In the genomic region with DNA sequence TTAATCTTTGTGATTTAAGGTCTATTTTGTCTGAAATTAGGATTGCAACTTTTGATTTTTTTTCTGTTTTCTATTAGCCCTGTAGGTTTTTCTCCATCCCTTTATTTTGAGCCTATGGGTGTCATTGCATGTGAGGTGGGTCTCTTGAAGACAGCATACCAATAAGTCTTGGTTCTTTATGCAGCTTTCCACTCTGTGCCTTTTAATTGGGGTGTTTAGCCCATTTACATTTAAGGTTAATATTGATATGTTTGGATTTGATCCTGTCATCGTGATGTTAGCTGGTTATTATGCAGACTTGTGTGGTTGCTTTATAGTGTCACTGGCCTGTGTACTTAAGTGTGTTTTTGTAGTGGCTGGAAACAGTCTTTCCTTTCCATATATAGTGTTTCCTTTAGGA, we compare ENCODE assay signal across 23 cellular contexts. TPM values are rescaled to one million over a fixed set of nuclear protein-coding genes. Genes with fewer than 3 reads are reported as not detected.
DNase-seq lines count a peak whose midpoint lies in the region; ATAC-seq, FAIRE-seq and TF ChIP-seq lines count a peak whose summit lies in the region.
"Had no signal": no experiment of that assay in that cellular context is flagged by ENCODE, and none has a peak within 500 bp of the region (broad histone marks: within the 10 kb centered on the region; RNA-seq: fewer than 3 reads in every experiment).

No MANE protein-coding gene starts in this region.

- CTCF ChIA-PET in A549 (lab: Yijun Ruan, JAX), result interaction anchor here (0.9 to 2.4 kb wide), 4 partner anchors 52 to 266 kb away, joined by 3 to 19 read pairs (median 4); no protein-coding TSS in a partner anchor
- CTCF ChIA-PET in HCT116 (lab: Charles Lee), result interaction anchor here (1.0 to 1.4 kb wide), 2 partner anchors 265 to 267 kb away, joined by 4 to 5 read pairs; no protein-coding TSS in a partner anchor
- CTCF ChIA-PET in GM10248 (lab: Yijun Ruan, JAX), result interaction anchor here (1.2 to 1.5 kb wide), 3 partner anchors 15 to 55 kb away, joined by 3 to 4 read pairs (median 4); no protein-coding TSS in a partner anchor

- no peaks in the 10 kb centered on the region; the same call in 1 of the 2 replicates for H4K20me1 ChIP-seq in HCT116 (ENCODE audit: insufficient read depth)

- RAD21 ChIA-PET in HCT116 (lab: Charles Lee; ENCODE audit: low non-redundant PET in 1 of 2, low total read pairs in 2 of 2, uncharacterized antibody in 2 of 2, unreplicated experiment in 2 of 2), result no interaction called here

- TF ChIP-seq RAD21 in A549 (conservative IDR thresholded peaks at IDR 0.05 in 1 of 2, IDR thresholded peaks at IDR 0.05 in 1 of 2) (no peak), HCT116 (IDR thresholded peaks at IDR 0.05; ENCODE audit: low read depth) (no peak)

- no peak overlapping the region for H4K8ac ChIP-seq in mesendoderm (ENCODE audit: low read depth, low read length)

- H3K4me1 ChIP-seq in A549, result peaks cover 57% of the 10 kb centered on the region
- peaks cover 36 to 57% of the 10 kb centered on the region in 2 experiments for H3K4me1 ChIP-seq in HCT116 (ENCODE audit: control insufficient read depth in 1 of 2, insufficient read depth in 2 of 2, low read length in 2 of 2)
- H3K4me1 ChIP-seq in sigmoid colon, result peaks cover 0 to 72% (median 45%) of the 10 kb centered on the region in 4 donors
- no peaks in the 10 kb centered on the region for H3K4me1 ChIP-seq in mesendoderm (ENCODE audit: control insufficient read depth, low read depth, low read length)

- H3K27me3 ChIP-seq in HCT116 (ENCODE audit: insufficient read depth, low read length) (no peaks in the 10 kb centered on the region), sigmoid colon (no peaks in the 10 kb centered on the region), mesendoderm (ENCODE audit: insufficient read depth, low read length, poor library complexity) (no peaks in the 10 kb centered on the region)

- H3K79me1 ChIP-seq in mesendoderm (ENCODE audit: low read length), result peaks cover 15% of the 10 kb centered on the region

- H3K4me3 ChIP-seq in A549 (no peak overlapping the region), HCT116 (replicated peaks in 1 of 2; ENCODE audit: low read depth in 1 of 2, low read length in 2 of 2) (no peak overlapping the region), sigmoid colon (no peak overlapping the region), mesendoderm (ENCODE audit: low read length) (no peak overlapping the region), lower leg skin (ENCODE audit: low read depth, poor library complexity, severe bottlenecking) (no peak overlapping the region)
- H3K4me3 ChIP-seq: GM23248 had no signal

- TF ChIP-seq POLR2A in A549 (IDR thresholded peaks at IDR 0.05; ENCODE audit: low read length) (no peak), HCT116 (IDR thresholded peaks at IDR 0.05; ENCODE audit: borderline replicate concordance, extremely low read depth, insufficient read depth, insufficient read length) (no peak), sigmoid colon (IDR thresholded peaks at IDR 0.05) (no peak), lower leg skin (IDR thresholded peaks at IDR 0.05) (no peak)

- no peak overlapping the region for H2BK120ac ChIP-seq in mesendoderm (ENCODE audit: low read depth, low read length)

- FAIRE-seq in A549 (lab: Jason Lieb, UNC), result peak; percentile 36
- FAIRE-seq: GM12891, GM18507, H1 had no signal

- ATAC-seq in A549 (no peak), HCT116 (no peak)

- H3K4ac ChIP-seq in mesendoderm (ENCODE audit: low read depth, low read length), result no peak overlapping the region

- H3K4me2 ChIP-seq in A549, result peak overlapping the region; percentile 49
- H3K4me2 ChIP-seq in HCT116 (ENCODE audit: low read length), result peak overlapping the region; percentile 33; the same call in 1 of the 2 replicates
- no peak overlapping the region for H3K4me2 ChIP-seq in mesendoderm (ENCODE audit: low read length)

- no peak overlapping the region for H2BK15ac ChIP-seq in mesendoderm (replicated peaks; ENCODE audit: low read depth)

- TF ChIP-seq CTCF in A549 (IDR thresholded peaks at IDR 0.05), result no peak
- TF ChIP-seq CTCF in HCT116 (IDR thresholded peaks at IDR 0.05 in 2 of 3, conservative IDR thresholded peaks at IDR 0.05 in 1 of 3; ENCODE audit: borderline replicate concordance in 1 of 3, insufficient read depth in 1 of 3, low read depth in 2 of 3, low read length in 2 of 3), result no peak
- no peak for TF ChIP-seq CTCF in sigmoid colon (IDR thresholded peaks at IDR 0.05)
- no peak for TF ChIP-seq CTCF in lower leg skin (IDR thresholded peaks at IDR 0.05)
- TF ChIP-seq CTCF in GM10248 (IDR thresholded peaks at IDR 0.05; ENCODE audit: control extremely low read depth, extremely low read depth, low read depth, missing control alignments), result no peak

- intact Hi-C loops in HCT116 (cut with micrococcal nuclease), result no loop called here
- intact Hi-C loops in sigmoid colon (cut with DNase I), result no loop called here
- intact Hi-C loops in lower leg skin (cut with DNase I; ENCODE audit: low total_unique reads), result no loop called here

- 0 out of 2 replicates have a peak, but pooled peaks cover 2% of the 10 kb centered on the region for H3K9me2 ChIP-seq in HCT116 (ENCODE audit: insufficient read depth)

- no peak overlapping the region for H3K18ac ChIP-seq in mesendoderm (ENCODE audit: low read length)

- WGBS in A549 (ENCODE audit: missing lambda C conversion rate), result 83% methylated on average over 1 of the region's 1 CpG
- WGBS in sigmoid colon, 2 donors, result 89% methylated on average over 1 of the region's 1 CpG
- no CpG with 5 or more reads among the region's 1 CpG for WGBS in mesendoderm (ENCODE audit: extremely low coverage, insufficient coverage, low lambda C conversion rate)
- WGBS in lower leg skin, 2 donors, result 75 to 89% methylated on average over 1 of the region's 1 CpG

- H2BK5ac ChIP-seq in mesendoderm (ENCODE audit: low read length), result no peak overlapping the region

- POLR2A ChIA-PET in A549 (lab: Yijun Ruan, JAX), result no interaction called here
- POLR2A ChIA-PET in HCT116 (lab: Charles Lee), result no interaction called here
- POLR2A ChIA-PET in GM10248 (lab: Yijun Ruan, JAX), result no interaction called here

- H3K23ac ChIP-seq in mesendoderm (ENCODE audit: low read length), result no peak overlapping the region

- no peak overlapping the region for H3K56ac ChIP-seq in mesendoderm (ENCODE audit: low read length)

- no peak overlapping the region for H4K5ac ChIP-seq in mesendoderm (ENCODE audit: low read length)

- no peak overlapping the region for H2AK5ac ChIP-seq in mesendoderm (ENCODE audit: low read length)

- no peak overlapping the region for H2AFZ ChIP-seq in HCT116 (ENCODE audit: low read depth, low read length, poor library complexity, severe bottlenecking)
- H2AFZ ChIP-seq: GM23248 had no signal

- no peak for DNase-seq in A549 (ENCODE audit: low read depth in 1 of 2, low spot score in 1 of 2)
- no peak for DNase-seq in HCT116 (ENCODE audit: low read depth, low spot score)
- peak; percentile 16 for DNase-seq in dermis blood vessel endothelial cell
- no peak for DNase-seq in sigmoid colon
- no peak for DNase-seq in mesendoderm
- no peak for DNase-seq in lower leg skin (ENCODE audit: low spot score in 2 of 2)
- DNase-seq in GM10248 (ENCODE audit: extremely low spot score), result no peak
- no peak for DNase-seq in NCI-H2081 treated with DMSO at 0.1 percent for 48 hours (lab: John Stamatoyannopoulos, UW)
- DNase-seq: 8988T; C1 segment of cervical spinal cord; Calu3; CD4-positive, alpha-beta memory T cell; COR-L47; DND-41; EL; GDM1; GM23248; H7; HCEC 1CT; HFFc6 had no signal

- TF ChIP-seq EP300 in A549 (IDR thresholded peaks at IDR 0.05) (no peak), sigmoid colon (IDR thresholded peaks at IDR 0.05) (no peak)

- no TSS peak for BruUV-seq in HCT116 (replicated peaks; lab: Mats Ljungman, UMichigan)

- H3K36me3 ChIP-seq in HCT116 (ENCODE audit: control insufficient read depth in 1 of 2, insufficient read depth in 2 of 2, low read length in 2 of 2) (0 out of 4 replicates have a peak, but pooled peaks cover 0 to 7% of the 10 kb centered on the region in 2 experiments), sigmoid colon (no peaks in the 10 kb centered on the region), mesendoderm (ENCODE audit: control insufficient read depth, insufficient read depth, low read length) (no peaks in the 10 kb centered on the region)

- H3K27ac ChIP-seq in A549, result peak overlapping the region; percentile 63 to 79; a peak in 4 of 6 replicates
- H3K27ac ChIP-seq in HCT116 (ENCODE audit: low read depth, low read length), result no peak overlapping the region
- H3K27ac ChIP-seq in sigmoid colon, result peak overlapping the region; percentile 56 to 73 (median 58)
- H3K27ac ChIP-seq in mesendoderm (ENCODE audit: low read depth, low read length), result no peak overlapping the region
- H3K27ac ChIP-seq: GM23248 had no signal

- H3K9ac ChIP-seq in HCT116 (ENCODE audit: low read length) (no peak overlapping the region), mesendoderm (ENCODE audit: low read length) (no peak overlapping the region)
- H3K9ac ChIP-seq: GM23248 had no signal

- H3K9me3 ChIP-seq in A549, result no peaks in the 10 kb centered on the region
- H3K9me3 ChIP-seq in HCT116 (ENCODE audit: control insufficient read depth in 1 of 2, insufficient read depth in 1 of 2, low read depth in 1 of 2, low read length in 2 of 2), result no peaks in the 10 kb centered on the region
- H3K9me3 ChIP-seq in sigmoid colon, result peaks cover 0 to 3% (median 0%) of the 10 kb centered on the region in 4 donors

- H3K79me2 ChIP-seq in HCT116 (ENCODE audit: insufficient read depth, low read length) (peaks cover 100% of the 10 kb centered on the region), mesendoderm (ENCODE audit: control insufficient read depth, insufficient read depth, low read length) (peaks cover 16% of the 10 kb centered on the region)

TF ChIP-seq in A549, 52 proteins besides CTCF, POLR2A, EP300 and RAD21 (continues in another document):
- TF ChIP-seq KDM1A (IDR thresholded peaks at IDR 0.05; ENCODE audit: low read depth) (no peak), NR3C1 (IDR thresholded peaks at IDR 0.05) (no peak), FOXS1 (CRISPR knock-in tag; IDR thresholded peaks at IDR 0.05) (no peak)

TF ChIP-seq in HCT116, 20 proteins besides CTCF, POLR2A, EP300 and RAD21:
- TF ChIP-seq SIN3A (IDR thresholded peaks at IDR 0.05; ENCODE audit: low read depth) (no peak), EGR1 (IDR thresholded peaks at IDR 0.05; ENCODE audit: low read depth) (no peak), EZH2 (IDR thresholded peaks at IDR 0.05) (no peak)
TF ChIP-seq in HCT116: peak in this region for 0.

RNA-seq across cellular contexts. Expression of gene EHBP1, which starts 17.7 kb away (rescaled TPM):
- 145 and 204 TPM in 2 replicates for polyA plus RNA-seq in A549 (2011; rRNA removed)
- 27.9 and 34.9 TPM in 2 replicates for polyA plus RNA-seq in A549 (2012; cell fraction: cytosol; rRNA removed)
- 23.7 and 39.5 TPM in 2 replicates for polyA plus RNA-seq in A549 (2012; cell fraction: nucleus; rRNA removed)
- 62.4 to 76.9 TPM (median 65.7 TPM) in 3 replicates for polyA plus RNA-seq in A549 (2017; fragmentation: RNase III; extraction: RNeasy Plus Mini Kit Qiagen cat#74134 plus additional on column Dnase treatment)
- polyA minus RNA-seq in A549 (2011; rRNA and poly(A)+ RNA removed), result 153 and 167 TPM in 2 replicates
- total RNA-seq in HCT116 (2021; ENCODE audit: unreplicated experiment), result 89.9 TPM
- polyA plus RNA-seq in HCT116 (2012), result 45.1 and 65.0 TPM in 2 replicates
- total RNA-seq in dermis blood vessel endothelial cell, result 33.0 and 35.4 TPM in 2 replicates
- total RNA-seq in sigmoid colon, result 100 to 1,000 TPM; 121 to 161 (median 153) TPM
- 10 to 100 TPM; 12.7 to 16.8 (median 13.2) TPM for polyA plus RNA-seq in sigmoid colon
- polyA plus RNA-seq in mesendoderm (2013, experiment 1 of 2), result 22.0 TPM
- polyA plus RNA-seq in mesendoderm (2013, experiment 2 of 2), result 21.4 TPM
- total RNA-seq in lower leg skin, result 10 to 100 TPM; 33.8 to 67.8 (median 51.2) TPM

Comparison
In these comparisons a context has a peak if more than half of its experiments do, and no peak if none do; other contexts are left out.
1. H3K27ac ChIP-seq: peak in A549 (2 of 2) and sigmoid colon (4 of 4); none in HCT116 (single experiment) and mesendoderm (single experiment).